ENCODE assay signal across 22 cellular contexts in the genomic region with DNA sequence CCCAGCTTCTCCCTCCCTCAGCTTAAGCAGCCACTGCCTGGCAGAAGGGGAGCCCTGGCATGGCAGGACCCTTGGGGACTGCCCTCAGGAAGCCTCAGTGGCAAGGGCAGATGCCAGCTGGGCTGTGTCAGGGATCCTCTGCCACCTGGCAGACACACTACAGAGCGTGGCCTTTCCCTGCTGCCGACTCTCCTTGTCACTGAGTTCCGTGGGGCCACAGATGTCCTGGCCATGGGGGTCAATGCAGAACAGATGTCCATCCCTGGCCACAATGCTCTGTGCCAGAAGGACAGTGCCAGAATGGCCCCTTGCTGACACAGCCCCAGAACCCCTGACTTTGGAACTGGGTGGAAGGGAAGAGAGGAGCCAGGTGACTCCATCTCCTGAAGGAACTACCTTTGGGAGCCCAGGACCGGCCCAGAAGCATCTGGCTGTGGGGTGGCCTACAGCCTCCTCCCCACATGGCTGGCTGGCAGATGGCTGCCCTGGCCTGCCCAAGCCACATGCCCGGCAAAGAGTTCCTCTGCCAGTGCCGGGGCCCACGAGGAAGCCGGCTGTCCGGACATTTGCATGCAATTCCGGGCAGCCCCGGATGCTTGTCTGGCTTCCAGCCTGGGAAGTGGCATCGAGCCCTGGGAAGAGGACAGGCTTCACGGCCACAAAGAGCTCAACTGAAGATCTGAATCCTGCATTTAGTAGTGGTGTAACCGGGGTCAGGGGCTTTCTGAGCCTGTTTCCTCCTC. TPM values are rescaled to one million over a fixed set of nuclear protein-coding genes. Genes with fewer than 3 reads are reported as not detected.
DNase-seq lines count a peak whose midpoint lies in the region; ATAC-seq and TF ChIP-seq lines count a peak whose summit lies in the region.
"Had no signal": no experiment of that assay in that cellular context is flagged by ENCODE, and none has a peak within 500 bp of the region (broad histone marks: within the 10 kb centered on the region; RNA-seq: fewer than 3 reads in every experiment).

No MANE protein-coding gene starts in this region.

- H3K4me1 Mint-ChIP-seq in nephron progenitor cell: peaks cover 68% of the 10 kb centered on the region
- H3K4me1 Mint-ChIP-seq in CD8-positive, alpha-beta T cell (ENCODE audit: low read depth): peaks cover 16% of the 10 kb centered on the region

- H3K4me2 ChIP-seq in BLaER1 treated with 17β-estradiol and CSF1 and Interleukin-3, amounts not matched to agents 10 nM and 100 nM: peak overlapping the region in 7 of 11 experiments; percentile 17 to 69 (median 47); a peak in 13 of 22 replicates

- H3K9me3 ChIP-seq in BLaER1 treated with 17β-estradiol and CSF1 and Interleukin-3, amounts not matched to agents 10 nM and 100 nM (replicated peaks in 1 of 11): no peaks in the 10 kb centered on the region
- H3K9me3 ChIP-seq in MG63 (no peaks in the 10 kb centered on the region), esophagus squamous epithelium (no peaks in the 10 kb centered on the region), testis (no peaks in the 10 kb centered on the region)
- no peaks in the 10 kb centered on the region for H3K9me3 ChIP-seq in CD8-positive, alpha-beta T cell (ENCODE audit: low read length)
- H3K9me3 ChIP-seq: uterus had no signal

- DNase-seq in MG63 (peak; percentile 75), cerebellar cortex (ENCODE audit: low spot score) (peak; percentile 93), nephron progenitor cell (no peak), esophagus squamous epithelium (lab: John Stamatoyannopoulos, UW) (no peak), testis (no peak), SIG-M5 (lab: John Stamatoyannopoulos, UW) (no peak)
- no peak for DNase-seq in CD8-positive, alpha-beta T cell
- DNase-seq: ACHN; cortex of kidney; DMS79 treated with DMSO at 0.1 percent for 48 hours; naive thymus-derived CD4-positive, alpha-beta T cell; NCI-H1105; NCI-H526 treated with DMSO at 0.1 percent for 48 hours; SHP77 treated with DMSO at 0.1 percent for 48 hours; small intestine; stimulated activated CD4-positive, alpha-beta T cell treated with anti-CD3 and anti-CD28 coated beads, Interleukin-2, amount 100 ng/mL, for 48 hours; T-helper 1 cell; uterus had no signal

- H3K9ac ChIP-seq in BLaER1 treated with 17β-estradiol and CSF1 and Interleukin-3, amounts not matched to agents 10 nM and 100 nM: peak overlapping the region in 8 of 11 experiments; percentile 4 to 40 (median 34); a peak in 10 of 22 replicates

- 75 to 80% methylated on average over 2 of the region's 14 CpGs for WGBS in esophagus squamous epithelium, 2 donors
- WGBS in testis, 2 donors: 71 to 85% methylated on average over 3 to 14 of the region's 14 CpGs

- ATAC-seq in CD8-positive, alpha-beta T cell: no peak
- ATAC-seq: foreskin keratinocyte; naive thymus-derived CD4-positive, alpha-beta T cell had no signal

- intact Hi-C loops in CD8-positive, alpha-beta T cell (cut with DNase I, micrococcal nuclease): loop anchor here (10.0 kb wide), 2 partner anchors 92 to 772 kb away; a partner anchor contains a TSS
- intact Hi-C loops in esophagus squamous epithelium (cut with DNase I) (no loop called here), testis (cut with DNase I; ENCODE audit: low total_unique reads) (no loop called here)

- no peak overlapping the region for H3K27ac ChIP-seq in BLaER1 treated with 17β-estradiol and CSF1 and Interleukin-3, amounts not matched to agents 10 nM and 100 nM
- no peak overlapping the region for H3K27ac ChIP-seq in CD8-positive, alpha-beta T cell (ENCODE audit: low read depth, low read length)
- H3K27ac ChIP-seq in esophagus squamous epithelium (no peak overlapping the region), testis (no peak overlapping the region)
- H3K27ac ChIP-seq: foreskin keratinocyte, uterus had no signal

- peaks cover 26 to 46% (median 40%) of the 10 kb centered on the region in 10 experiments for H3K4me1 ChIP-seq in BLaER1 treated with 17β-estradiol and CSF1 and Interleukin-3, amounts not matched to agents 10 nM and 100 nM
- H3K4me1 ChIP-seq in CD8-positive, alpha-beta T cell (ENCODE audit: insufficient read depth, low read length): peaks cover 8% of the 10 kb centered on the region
- peaks cover 11 to 48% (median 13%) of the 10 kb centered on the region in 3 donors for H3K4me1 ChIP-seq in esophagus squamous epithelium
- peaks cover 27% of the 10 kb centered on the region for H3K4me1 ChIP-seq in testis

- no peak for TF ChIP-seq POLR2A in esophagus squamous epithelium (IDR thresholded peaks at IDR 0.05)
- TF ChIP-seq POLR2A in testis (IDR thresholded peaks at IDR 0.05): no peak

- no peaks in the 10 kb centered on the region for H3K36me3 Mint-ChIP-seq in nephron progenitor cell (ENCODE audit: low read depth)
- H3K36me3 Mint-ChIP-seq in CD8-positive, alpha-beta T cell: peaks cover 2% of the 10 kb centered on the region
- H3K36me3 Mint-ChIP-seq: activated naive CD4-positive, alpha-beta T cell treated with anti-CD3 and anti-CD28 coated beads, Interleukin-2, amount 50 U/mL, for 24 hours had no signal

- H3K4me3 Mint-ChIP-seq in nephron progenitor cell: peak overlapping the region; percentile 1
- H3K4me3 Mint-ChIP-seq in CD8-positive, alpha-beta T cell: no peak overlapping the region

- no peaks in the 10 kb centered on the region for H3K36me3 ChIP-seq in BLaER1 treated with 17β-estradiol and CSF1 and Interleukin-3, amounts not matched to agents 10 nM and 100 nM
- H3K36me3 ChIP-seq in MG63 (no peaks in the 10 kb centered on the region), esophagus squamous epithelium (no peaks in the 10 kb centered on the region), testis (ENCODE audit: low read depth, missing control alignments) (no peaks in the 10 kb centered on the region)
- H3K36me3 ChIP-seq in CD8-positive, alpha-beta T cell (ENCODE audit: insufficient read depth, low read length): no peaks in the 10 kb centered on the region
- H3K36me3 ChIP-seq: uterus had no signal

- H3K27me3 ChIP-seq in BLaER1 treated with 17β-estradiol and CSF1 and Interleukin-3, amounts not matched to agents 10 nM and 100 nM: peaks cover 0 to 18% (median 7%) of the 10 kb centered on the region in 11 experiments; a peak in 8 of 22 replicates
- H3K27me3 ChIP-seq in MG63 (no peaks in the 10 kb centered on the region), esophagus squamous epithelium (no peaks in the 10 kb centered on the region), testis (no peaks in the 10 kb centered on the region)
- no peaks in the 10 kb centered on the region for H3K27me3 ChIP-seq in CD8-positive, alpha-beta T cell (ENCODE audit: insufficient read depth, low read length)
- H3K27me3 ChIP-seq: foreskin keratinocyte, uterus had no signal

- H3K4me3 ChIP-seq in BLaER1 treated with 17β-estradiol and CSF1 and Interleukin-3, amounts not matched to agents 10 nM and 100 nM: no peak overlapping the region
- H3K4me3 ChIP-seq in MG63 (no peak overlapping the region), esophagus squamous epithelium (no peak overlapping the region), testis (no peak overlapping the region)
- no peak overlapping the region for H3K4me3 ChIP-seq in CD8-positive, alpha-beta T cell (ENCODE audit: low read depth, low read length)
- H3K4me3 ChIP-seq: uterus had no signal

- POLR2A ChIA-PET in CD8-positive, alpha-beta T cell (lab: Charles Lee): no interaction called here

- CTCF ChIA-PET in CD8-positive, alpha-beta T cell (lab: Charles Lee): no interaction called here

- H3K27me3 Mint-ChIP-seq in nephron progenitor cell (ENCODE audit: low read depth, poor library complexity): peaks cover 28% of the 10 kb centered on the region
- H3K27me3 Mint-ChIP-seq in CD8-positive, alpha-beta T cell (ENCODE audit: low read depth): peaks cover 5% of the 10 kb centered on the region
- H3K27me3 Mint-ChIP-seq: activated naive CD4-positive, alpha-beta T cell treated with anti-CD3 and anti-CD28 coated beads, Interleukin-2, amount 50 U/mL, for 24 hours had no signal

- TF ChIP-seq CTCF in nephron progenitor cell (IDR thresholded peaks at IDR 0.05) (no peak), esophagus squamous epithelium (IDR thresholded peaks at IDR 0.05) (no peak), testis (IDR thresholded peaks at IDR 0.05) (no peak)
- TF ChIP-seq CTCF in CD8-positive, alpha-beta T cell (IDR thresholded peaks at IDR 0.05): no peak

- no peaks in the 10 kb centered on the region for H3K9me3 Mint-ChIP-seq in nephron progenitor cell
- H3K9me3 Mint-ChIP-seq in CD8-positive, alpha-beta T cell: no peaks in the 10 kb centered on the region
- H3K9me3 Mint-ChIP-seq: activated naive CD4-positive, alpha-beta T cell treated with anti-CD3 and anti-CD28 coated beads, Interleukin-2, amount 50 U/mL, for 24 hours had no signal

- H3K27ac Mint-ChIP-seq in nephron progenitor cell: no peak overlapping the region
- H3K27ac Mint-ChIP-seq in CD8-positive, alpha-beta T cell: no peak overlapping the region

- H4K20me1 ChIP-seq in BLaER1 treated with 17β-estradiol and CSF1 and Interleukin-3, amounts not matched to agents 10 nM and 100 nM: no peaks in the 10 kb centered on the region; a peak in 1 of 22 replicates

RNA-seq across cellular contexts. Expression of a gene that starts 24.1 kb away (rescaled TPM):
- total RNA-seq in MG63 (2014; rRNA removed; shearing (Covaris generic); ENCODE audit: low replicate concordance): 0.91 TPM in 1 of 2 replicates, not detected in the other
- total RNA-seq in CD8-positive, alpha-beta T cell: under 1 TPM; 0.06 to 0.30 TPM
- total RNA-seq in esophagus squamous epithelium (under 1 TPM in 2 of 4 donors, not detected in 2; under 0.01 to 0.15 TPM), testis (1 to 10 TPM; 1.7 to 3.8 TPM)
- 3.7 TPM for polyA plus RNA-seq in testis (ENCODE audit: insufficient read depth, low read depth, low replicate concordance)
- total RNA-seq: CD4-positive, alpha-beta memory T cell had no signal
- polyA plus RNA-seq: foreskin keratinocyte; naive thymus-derived CD4-positive, alpha-beta T cell had no signal

RNA-seq across cellular contexts. Expression of a gene that starts 37.4 kb away (rescaled TPM):
- total RNA-seq in MG63 (2014; rRNA removed; shearing (Covaris generic); ENCODE audit: low replicate concordance): 20.4 and 39.7 TPM in 2 replicates
- total RNA-seq in CD8-positive, alpha-beta T cell: 10 to 100 TPM in 1 of 2 experiments, 1 to 10 TPM in 1; 8.2 to 11.6 TPM
- total RNA-seq in esophagus squamous epithelium: 10 to 100 TPM in 3 of 4 donors, 1 to 10 TPM in 1; 7.4 to 16.0 (median 14.5) TPM
- total RNA-seq in testis: 10 to 100 TPM; 55.2 to 63.9 TPM
- polyA plus RNA-seq in testis (ENCODE audit: insufficient read depth, low read depth, low replicate concordance): 41.4 TPM

Comparison
In these comparisons a context has a peak if more than half of its experiments do, and no peak if none do; other contexts are left out.
1. DNase-seq: peak in MG63 (single experiment) and cerebellar cortex (single experiment); none in nephron progenitor cell (single experiment), CD8-positive, alpha-beta T cell (0 of 7), esophagus squamous epithelium (single experiment), testis (single experiment) and SIG-M5 (single experiment).
2. intact Hi-C loops: an anchor here in CD8-positive, alpha-beta T cell (10.0 kb wide); none called in esophagus squamous epithelium and testis.